ENCODE assay signal across 1 cellular context in genomic region chr12:61923152-61923551, GRCh38.
TF ChIP-seq lines count a peak whose summit lies in the region.

No MANE protein-coding gene starts in this region.

TF ChIP-seq in liver, 16 proteins besides CTCF, POLR2A, EP300 and RAD21 (continued from another document):
- no peak for TF ChIP-seq RXRA (IDR thresholded peaks at IDR 0.05)
- TF ChIP-seq NR2F2 (IDR thresholded peaks at IDR 0.05), result no peak
